In the genomic region with DNA sequence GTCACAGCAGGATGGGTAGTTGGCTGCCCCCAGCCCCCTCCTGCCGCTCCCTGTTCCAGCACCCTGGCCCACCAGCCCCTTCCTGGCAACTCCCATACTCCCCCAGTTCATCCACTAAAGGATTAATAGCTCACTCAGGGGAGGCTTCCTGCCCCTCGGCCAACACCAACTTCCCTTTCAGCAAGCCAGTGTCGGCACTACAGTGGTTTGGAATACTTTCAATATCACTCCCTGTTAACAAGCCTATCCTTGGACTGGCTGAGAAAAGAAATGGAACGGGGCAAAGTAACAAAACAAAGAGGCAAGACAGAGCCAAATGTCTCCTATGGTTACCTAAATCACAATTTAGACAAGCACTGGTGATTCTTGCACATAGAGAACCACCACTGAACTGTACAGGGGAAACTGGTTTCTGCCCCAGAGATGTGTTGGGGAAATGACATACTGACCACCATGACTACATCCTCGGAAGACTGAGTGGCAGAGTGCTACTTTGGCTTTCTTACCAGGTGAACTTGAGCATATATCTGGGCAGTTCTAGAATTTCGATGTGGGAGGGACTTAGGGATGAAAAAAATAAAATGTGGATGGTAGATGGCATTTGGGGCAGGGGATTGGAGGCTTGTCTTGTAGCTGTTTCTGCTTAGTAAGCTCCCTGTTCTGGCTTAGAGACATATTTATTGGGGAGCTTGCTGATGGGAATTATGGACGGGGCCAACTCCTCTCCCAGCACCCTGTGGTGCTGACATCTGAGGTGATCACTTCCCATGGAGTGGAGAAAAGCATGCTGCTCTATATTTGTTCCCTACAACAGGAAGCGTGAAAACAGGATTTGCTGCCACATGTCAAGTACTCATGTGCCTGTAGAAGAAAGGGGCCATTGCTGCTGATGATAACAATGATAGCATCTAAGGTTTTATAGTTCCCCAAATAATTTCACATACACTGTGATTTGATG, we compare ENCODE assay signal across 9 cellular contexts. TPM values are rescaled to one million over a fixed set of nuclear protein-coding genes. Genes with fewer than 3 reads are reported as not detected.
A peak's percentile ranks its signal among the peaks of the same experiment; 100 is the strongest.
DNase-seq lines count a peak whose midpoint lies in the region; ATAC-seq and TF ChIP-seq lines count a peak whose summit lies in the region.
"Had no signal": no experiment of that assay in that cellular context is flagged by ENCODE, and none has a peak within 500 bp of the region (broad histone marks: within the 10 kb centered on the region; RNA-seq: fewer than 3 reads in every experiment).

No MANE protein-coding gene starts in this region.

- WGBS in psoas muscle, 3 donors = 47 to 62% (median 52%) methylated on average over 8 of the region's 8 CpGs

- H3K27ac ChIP-seq in PC-9 (peak overlapping the region; percentile 96), psoas muscle (no peak overlapping the region)

- DNase-seq in GM03348 (ENCODE audit: low spot score) (peak; percentile 41), PC-9 (peak; percentile 31 to 81), fibroblast of pulmonary artery (ENCODE audit: low read depth) (peak; percentile 81), GDM1 (lab: John Stamatoyannopoulos, UW) (no peak), NCI-H526 treated with DMSO at 0.1 percent for 48 hours (lab: John Stamatoyannopoulos, UW) (no peak), psoas muscle (no peak)

- peak overlapping the region; percentile 74 for H3K9ac ChIP-seq in skeletal muscle satellite cell (ENCODE audit: low read depth, low read length)

- H3K9me2 ChIP-seq in PC-9 (ENCODE audit: insufficient read depth) = no peaks in the 10 kb centered on the region

- no peak for ATAC-seq in HG03135 (IDR thresholded peaks at IDR 0.05; ENCODE audit: unreplicated experiment)
- no peak for ATAC-seq in psoas muscle

- H3K4me2 ChIP-seq in PC-9 = peak overlapping the region; percentile 87
- peak overlapping the region; percentile 80 for H3K4me2 ChIP-seq in skeletal muscle satellite cell (ENCODE audit: low read length)

- peaks cover 96% of the 10 kb centered on the region for H3K4me1 ChIP-seq in PC-9 (replicated peaks; ENCODE audit: insufficient read depth)
- peaks cover 80% of the 10 kb centered on the region for H3K4me1 ChIP-seq in skeletal muscle satellite cell (ENCODE audit: control insufficient read depth, insufficient read depth, low read length)
- H3K4me1 ChIP-seq in psoas muscle = peaks cover 32% of the 10 kb centered on the region

- no peaks in the 10 kb centered on the region for H4K20me1 ChIP-seq in PC-9 (ENCODE audit: insufficient read depth)

- POLR2A ChIA-PET in PC-9 (lab: Charles Lee; ENCODE audit: unreplicated experiment) = interaction anchor here (0.5 to 0.8 kb wide), 4 partner anchors 8 to 1741 kb away, joined by 5 to 20 read pairs (median 6); no protein-coding TSS in a partner anchor

- peaks cover 38% of the 10 kb centered on the region for H3K79me2 ChIP-seq in PC-9 (ENCODE audit: low read depth)

- no TSS peak for BruUV-seq in PC-9 (replicated peaks; lab: Mats Ljungman, UMichigan)

- TF ChIP-seq CTCF in PC-9 (conservative IDR thresholded peaks at IDR 0.05) = no peak
- no peak for TF ChIP-seq CTCF in fibroblast of pulmonary artery (IDR thresholded peaks at IDR 0.05; ENCODE audit: low read length, missing control alignments)
- TF ChIP-seq CTCF in psoas muscle (IDR thresholded peaks at IDR 0.05) = no peak

- H2AFZ ChIP-seq in PC-9 = no peak overlapping the region

- intact Hi-C loops in PC-9 (cut with micrococcal nuclease; ENCODE audit: unreplicated experiment) (loop anchor here (5.0 to 10.0 kb wide), 5 partner anchors 200 to 1742 kb away; a partner anchor contains a TSS), psoas muscle (cut with DNase I) (no loop called here)

- peaks cover 90% of the 10 kb centered on the region for H3F3A ChIP-seq in PC-9 (ENCODE audit: insufficient read depth, low read depth)

- H3K36me3 ChIP-seq in PC-9 (ENCODE audit: low read depth) = no peaks in the 10 kb centered on the region
- H3K36me3 ChIP-seq in skeletal muscle satellite cell (ENCODE audit: insufficient read depth, low read length) = no peaks in the 10 kb centered on the region
- H3K36me3 ChIP-seq in psoas muscle (ENCODE audit: insufficient read depth in 1 of 2, low read depth in 1 of 2) = no peaks in the 10 kb centered on the region
- H3K36me3 ChIP-seq: Peyer's patch had no signal

- CTCF ChIA-PET in PC-9 (lab: Charles Lee) = interaction anchor here (0.6 kb wide), 1 partner anchor 12 kb away, joined by 8 read pairs; no protein-coding TSS in a partner anchor

- no peak overlapping the region for H3K4me3 ChIP-seq in PC-9
- peak overlapping the region; percentile 2 for H3K4me3 ChIP-seq in fibroblast of pulmonary artery (replicated peaks; ENCODE audit: low read depth, low read length)
- H3K4me3 ChIP-seq in skeletal muscle satellite cell (ENCODE audit: low read length) = peak overlapping the region; percentile 1
- H3K4me3 ChIP-seq in psoas muscle = no peak overlapping the region
- H3K4me3 ChIP-seq: Peyer's patch had no signal

- no peaks in the 10 kb centered on the region for H3K9me3 ChIP-seq in PC-9 (ENCODE audit: insufficient read depth, low read depth)
- no peaks in the 10 kb centered on the region for H3K9me3 ChIP-seq in skeletal muscle satellite cell (replicated peaks; ENCODE audit: low read length)
- H3K9me3 ChIP-seq in psoas muscle = no peaks in the 10 kb centered on the region
- H3K9me3 ChIP-seq: Peyer's patch had no signal

- H3K27me3 ChIP-seq in PC-9 (ENCODE audit: insufficient read depth, low read depth) (no peaks in the 10 kb centered on the region), skeletal muscle satellite cell (ENCODE audit: control insufficient read depth, insufficient read depth, low read length) (no peaks in the 10 kb centered on the region), psoas muscle (ENCODE audit: insufficient read depth in 3 of 3, low read length in 2 of 3) (no peaks in the 10 kb centered on the region)
- H3K27me3 ChIP-seq: Peyer's patch had no signal

RNA-seq across cellular contexts. Expression of a gene that starts 7.1 kb away (rescaled TPM):
- total RNA-seq in PC-9 (2021) (376 and 459 TPM in 2 replicates), psoas muscle (100 to 1,000 TPM in 3 of 4 donors, 10 to 100 TPM in 1; 77.1 to 151 (median 105) TPM)
- total RNA-seq in skeletal muscle satellite cell (2012; rRNA removed) = 396 and 525 TPM in 2 replicates
- 100 to 1,000 TPM in 1 of 3 donors, 10 to 100 TPM in 2; 47.6 to 157 (median 73.2) TPM for polyA plus RNA-seq in psoas muscle

RNA-seq across cellular contexts. Expression of a gene that starts 39.7 kb away (rescaled TPM):
- total RNA-seq in PC-9 (2021) = 85.6 and 94.7 TPM in 2 replicates
- total RNA-seq in skeletal muscle satellite cell (2012; rRNA removed) = not detected in 2 replicates
- total RNA-seq in psoas muscle = 1 to 10 TPM in 2 of 4 donors, under 1 TPM in 1, not detected in 1; 0.78 to 5.4 (median 2.1) TPM
- polyA plus RNA-seq in psoas muscle = under 1 TPM in 2 of 3 donors, not detected in 1; 0.04 to 0.09 TPM

Comparison
In these comparisons a context has a peak if more than half of its experiments do, and no peak if none do; other contexts are left out.
1. DNase-seq: peak in GM03348 (single experiment), PC-9 (2 of 2) and fibroblast of pulmonary artery (single experiment); none in GDM1 (single experiment), NCI-H526 treated with DMSO at 0.1 percent for 48 hours (single experiment) and psoas muscle (0 of 2).
2. H3K4me3 ChIP-seq: peak in fibroblast of pulmonary artery (single experiment) and skeletal muscle satellite cell (single experiment); none in PC-9 (single experiment) and psoas muscle (single experiment).
3. RNA of a gene that starts 39.7 kb away (total RNA-seq): 85.6 to 94.7 TPM in PC-9; 0.78 to 5.4 TPM in psoas muscle; every median in the first group is over 10 times any median in the second.